Comparison of ENCODE assay signal across 16 cellular contexts in the genomic region with DNA sequence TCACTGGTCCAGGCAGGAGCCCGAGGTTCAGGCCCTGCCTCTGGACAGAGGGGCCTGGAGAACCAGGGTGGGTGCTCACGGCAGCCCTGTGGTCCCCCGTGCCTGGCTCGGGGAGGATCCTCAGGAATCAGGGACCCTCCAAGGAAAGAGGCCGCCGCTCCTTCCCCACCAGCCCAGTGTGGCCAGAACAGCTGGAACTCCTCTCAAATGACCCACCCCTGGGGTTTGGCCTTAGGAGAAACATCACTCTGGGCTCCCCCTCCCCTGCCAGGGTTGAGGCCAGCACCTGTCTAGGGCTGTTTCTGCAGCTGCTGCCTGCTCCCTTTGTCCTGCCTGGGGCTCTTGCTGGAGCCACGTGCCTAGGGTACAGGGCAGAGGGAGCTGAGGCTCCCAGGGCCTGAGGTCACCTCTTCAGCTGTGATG. TPM values are rescaled to one million over a fixed set of nuclear protein-coding genes. Genes with fewer than 3 reads are reported as not detected.
DNase-seq lines count a peak whose midpoint lies in the region; ATAC-seq and TF ChIP-seq lines count a peak whose summit lies in the region.
"Had no signal": no experiment of that assay in that cellular context is flagged by ENCODE, and none has a peak within 500 bp of the region (broad histone marks: within the 10 kb centered on the region; RNA-seq: fewer than 3 reads in every experiment).

No MANE protein-coding gene starts in this region.

- no peaks in the 10 kb centered on the region for H3K27me3 Mint-ChIP-seq in mesothelial cell of epicardium (ENCODE audit: low read depth)
- H3K27me3 Mint-ChIP-seq: activated naive CD4-positive, alpha-beta T cell treated with anti-CD3 and anti-CD28 coated beads, Interleukin-2, amount 10 ng/mL, durations not matched to agents 7 days and 5 days had no signal

- no peaks in the 10 kb centered on the region for H3K27me3 ChIP-seq in SJCRH30

- H3K36me3 Mint-ChIP-seq in mesothelial cell of epicardium: peaks cover 13% of the 10 kb centered on the region
- H3K36me3 Mint-ChIP-seq: immature natural killer cell had no signal

- H3K9me3 Mint-ChIP-seq in mesothelial cell of epicardium: no peaks in the 10 kb centered on the region
- H3K9me3 Mint-ChIP-seq: activated naive CD4-positive, alpha-beta T cell treated with anti-CD3 and anti-CD28 coated beads, Interleukin-2, amount 10 ng/mL, durations not matched to agents 7 days and 5 days; immature natural killer cell had no signal

- ATAC-seq in HG03175 (IDR thresholded peaks at IDR 0.05; ENCODE audit: unreplicated experiment): no peak

- no peaks in the 10 kb centered on the region for H3K9me3 ChIP-seq in SJCRH30 (replicated peaks)

- H3K27ac ChIP-seq in SJCRH30: peak overlapping the region; percentile 98

- peaks cover 47% of the 10 kb centered on the region for H3K4me1 ChIP-seq in SJCRH30

- peaks cover 5% of the 10 kb centered on the region for H3K36me3 ChIP-seq in SJCRH30

- DNase-seq in COLO668 (lab: John Stamatoyannopoulos, UW; ENCODE audit: unreplicated experiment) (peak; percentile 79), NCI-H1092 treated with DMSO at 0.1 percent for 48 hours (lab: John Stamatoyannopoulos, UW) (peak; percentile 41), SJCRH30 (peak; percentile 100), mesothelial cell of epicardium (ENCODE audit: low spot score in 2 of 2, unreplicated experiment in 2 of 2) (no peak), HuH-7.5 (ENCODE audit: low spot score) (no peak), DMS 273 treated with DMSO at 0.1 percent for 48 hours (lab: John Stamatoyannopoulos, UW) (no peak)
- DNase-seq: activated CD4-positive, alpha-beta T cell treated with anti-CD3 and anti-CD28 coated beads for 48 hours; activated naive CD4-positive, alpha-beta T cell treated with anti-CD3 and anti-CD28 coated beads, Interleukin-2, amount 10 ng/mL, durations not matched to agents 7 days and 5 days; erythroblast; HCEC 1CT; immature natural killer cell; NCI-H187 treated with DMSO at 0.1 percent for 48 hours; NK-92 treated with Interleukin-12 subunit alpha and Interleukin-12 subunit beta, amount 100 ng/mL, for 24 hours; nucleus accumbens; stimulated activated CD4-positive, alpha-beta T cell treated with anti-CD3 and anti-CD28 coated beads, Interleukin-2, amount 100 ng/mL, for 48 hours had no signal

- no peak for TF ChIP-seq CTCF in mesothelial cell of epicardium (IDR thresholded peaks at IDR 0.05; ENCODE audit: unreplicated experiment)

- H3K27ac Mint-ChIP-seq in mesothelial cell of epicardium: peak overlapping the region; percentile 39
- H3K27ac Mint-ChIP-seq: activated naive CD4-positive, alpha-beta T cell treated with anti-CD3 and anti-CD28 coated beads, Interleukin-2, amount 10 ng/mL, durations not matched to agents 7 days and 5 days; immature natural killer cell had no signal

- no peak overlapping the region for H3K4me3 Mint-ChIP-seq in mesothelial cell of epicardium
- H3K4me3 Mint-ChIP-seq: activated naive CD4-positive, alpha-beta T cell treated with anti-CD3 and anti-CD28 coated beads, Interleukin-2, amount 10 ng/mL, durations not matched to agents 7 days and 5 days; immature natural killer cell had no signal

- H3K4me1 Mint-ChIP-seq in mesothelial cell of epicardium: no peaks in the 10 kb centered on the region
- H3K4me1 Mint-ChIP-seq: activated naive CD4-positive, alpha-beta T cell treated with anti-CD3 and anti-CD28 coated beads, Interleukin-2, amount 10 ng/mL, durations not matched to agents 7 days and 5 days; immature natural killer cell had no signal

- peak overlapping the region; percentile 40 for H3K4me3 ChIP-seq in SJCRH30

RNA-seq across cellular contexts. Expression of gene FSCN1, which starts 27.9 kb away (rescaled TPM):
- 436 and 446 TPM in 2 replicates for total RNA-seq in SJCRH30 (2014; rRNA removed; shearing (Covaris generic))
- 242 to 247 TPM (median 245 TPM) in 3 replicates for total RNA-seq in mesothelial cell of epicardium

Comparison
In these comparisons a context has a peak if more than half of its experiments do, and no peak if none do; other contexts are left out.
1. DNase-seq: peak in COLO668 (single experiment), NCI-H1092 treated with DMSO at 0.1 percent for 48 hours (single experiment) and SJCRH30 (2 of 2); none in mesothelial cell of epicardium (0 of 2), HuH-7.5 (single experiment) and DMS 273 treated with DMSO at 0.1 percent for 48 hours (single experiment).